ENCODE assay signal across 18 cellular contexts in the genomic region with DNA sequence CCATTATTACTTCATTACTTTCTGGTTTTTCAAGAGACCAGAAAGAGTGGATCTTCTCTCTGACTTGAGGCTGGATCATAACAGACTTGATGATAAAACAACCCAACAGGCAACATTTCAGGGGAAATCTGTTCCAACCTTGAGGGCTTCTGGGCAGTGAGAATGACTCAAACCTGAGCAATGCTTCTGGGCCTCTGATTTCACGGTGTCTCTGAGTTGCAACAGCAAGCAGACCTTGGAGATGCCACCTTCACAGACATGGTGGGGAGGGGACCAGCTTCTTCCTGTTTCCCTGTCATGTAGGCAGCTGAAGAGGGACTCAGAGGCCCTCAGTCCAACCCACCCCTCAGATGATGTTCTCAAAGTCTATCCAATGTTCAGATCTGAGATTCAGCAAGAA.
DNase-seq lines count a peak whose midpoint lies in the region; ATAC-seq lines count a peak whose summit lies in the region.
"Had no signal": no experiment of that assay in that cellular context is flagged by ENCODE, and none has a peak within 500 bp of the region (broad histone marks: within the 10 kb centered on the region; RNA-seq: fewer than 3 reads in every experiment).

No MANE protein-coding gene starts in this region.

- intact Hi-C loops in activated T-helper 2 cell treated with anti-CD3 and anti-CD28 coated beads, Interferon-gamma antibody, Interleukin-2, Interleukin-4, amounts not matched to agents 10 μg/mL and 5 μg/mL and 100 μg/mL, durations not matched to agents 14 hours and 24 hours and 36 hours (cut with micrococcal nuclease): no loop called here

- no peak overlapping the region for H3K4me3 Mint-ChIP-seq in activated T-helper 2 cell treated with anti-CD3 and anti-CD28 coated beads, Interferon-gamma antibody, Interleukin-2, Interleukin-4, amounts not matched to agents 10 μg/mL and 5 μg/mL and 100 μg/mL, durations not matched to agents 14 hours and 24 hours and 36 hours (ENCODE audit: low read depth)
- H3K4me3 Mint-ChIP-seq: activated CD8-positive, alpha-beta memory T cell treated with anti-CD3 and anti-CD28 coated beads, Interleukin-2, amount 10 ng/mL, durations not matched to agents 7 days and 5 days; brain; CD4-positive, CD25-positive, alpha-beta regulatory T cell had no signal

- H3K36me3 Mint-ChIP-seq in activated T-helper 2 cell treated with anti-CD3 and anti-CD28 coated beads, Interferon-gamma antibody, Interleukin-2, Interleukin-4, amounts not matched to agents 10 μg/mL and 5 μg/mL and 100 μg/mL, durations not matched to agents 14 hours and 24 hours and 36 hours (ENCODE audit: low read depth): no peaks in the 10 kb centered on the region
- H3K36me3 Mint-ChIP-seq: activated CD8-positive, alpha-beta memory T cell treated with anti-CD3 and anti-CD28 coated beads, Interleukin-2, amount 10 ng/mL, durations not matched to agents 7 days and 5 days; brain; CD4-positive, CD25-positive, alpha-beta regulatory T cell had no signal

- no peaks in the 10 kb centered on the region for H3K9me3 Mint-ChIP-seq in activated T-helper 2 cell treated with anti-CD3 and anti-CD28 coated beads, Interferon-gamma antibody, Interleukin-2, Interleukin-4, amounts not matched to agents 10 μg/mL and 5 μg/mL and 100 μg/mL, durations not matched to agents 14 hours and 24 hours and 36 hours
- H3K9me3 Mint-ChIP-seq: brain; CD4-positive, CD25-positive, alpha-beta regulatory T cell had no signal

- no peaks in the 10 kb centered on the region for H3K4me1 Mint-ChIP-seq in activated T-helper 2 cell treated with anti-CD3 and anti-CD28 coated beads, Interferon-gamma antibody, Interleukin-2, Interleukin-4, amounts not matched to agents 10 μg/mL and 5 μg/mL and 100 μg/mL, durations not matched to agents 14 hours and 24 hours and 36 hours (ENCODE audit: low read depth)
- H3K4me1 Mint-ChIP-seq: activated CD8-positive, alpha-beta memory T cell treated with anti-CD3 and anti-CD28 coated beads, Interleukin-2, amount 10 ng/mL, durations not matched to agents 7 days and 5 days; brain; CD4-positive, CD25-positive, alpha-beta regulatory T cell had no signal

- peaks cover under 1% of the 10 kb centered on the region for H3K27me3 Mint-ChIP-seq in activated T-helper 2 cell treated with anti-CD3 and anti-CD28 coated beads, Interferon-gamma antibody, Interleukin-2, Interleukin-4, amounts not matched to agents 10 μg/mL and 5 μg/mL and 100 μg/mL, durations not matched to agents 14 hours and 24 hours and 36 hours (ENCODE audit: low read depth)

- no peak for ATAC-seq in GM18873 (IDR thresholded peaks at IDR 0.05; ENCODE audit: low FRiP score, unreplicated experiment)
- ATAC-seq: activated CD8-positive, alpha-beta memory T cell treated with anti-CD3 and anti-CD28 coated beads, Interleukin-2, amount 10 ng/mL, durations not matched to agents 7 days and 5 days had no signal

- DNase-seq in ELR (ENCODE audit: low read depth) (peak; percentile 72), LHCN-M2 (ENCODE audit: low read depth) (peak; percentile 23), dedifferentiated amniotic fluid mesenchymal stem cell (ENCODE audit: extremely low spot score) (peak; percentile 69), kidney glomerular epithelial cell (lab: John Stamatoyannopoulos, UW) (peak; percentile 11), NCI-H1105 (lab: John Stamatoyannopoulos, UW) (no peak)
- DNase-seq in activated T-helper 2 cell treated with anti-CD3 and anti-CD28 coated beads, Interferon-gamma antibody, Interleukin-2, Interleukin-4, amounts not matched to agents 10 μg/mL and 5 μg/mL and 100 μg/mL, durations not matched to agents 14 hours and 24 hours and 36 hours (ENCODE audit: low spot score): no peak
- DNase-seq: activated CD4-positive, CD25-positive, alpha-beta regulatory T cell treated with anti-CD3 and anti-CD28 coated beads, Interleukin-2, amount 50 U/mL, for 72 hours; activated CD8-positive, alpha-beta memory T cell treated with anti-CD3 and anti-CD28 coated beads, Interleukin-2, amount 10 ng/mL, durations not matched to agents 7 days and 5 days; activated gamma-delta T cell; CD4-positive, CD25-positive, alpha-beta regulatory T cell; NCI-H1694; NCI-H446 treated with DMSO at 0.1 percent for 48 hours; SJCRH30; stimulated activated CD4-positive, alpha-beta T cell treated with anti-CD3 and anti-CD28 coated beads, Interleukin-4, amount 100 ng/mL, for 24 hours; stimulated activated CD8-positive, alpha-beta memory T cell treated with anti-CD3 and anti-CD28 coated beads, Interleukin-4, amount 100 ng/mL, for 48 hours; thyroid gland had no signal

- H3K27ac Mint-ChIP-seq in activated T-helper 2 cell treated with anti-CD3 and anti-CD28 coated beads, Interferon-gamma antibody, Interleukin-2, Interleukin-4, amounts not matched to agents 10 μg/mL and 5 μg/mL and 100 μg/mL, durations not matched to agents 14 hours and 24 hours and 36 hours: no peak overlapping the region
- H3K27ac Mint-ChIP-seq: activated CD8-positive, alpha-beta memory T cell treated with anti-CD3 and anti-CD28 coated beads, Interleukin-2, amount 10 ng/mL, durations not matched to agents 7 days and 5 days; brain; CD4-positive, CD25-positive, alpha-beta regulatory T cell had no signal

Comparison
In these comparisons a context has a peak if more than half of its experiments do, and no peak if none do; other contexts are left out.
1. DNase-seq: peak in ELR (single experiment), LHCN-M2 (single experiment), dedifferentiated amniotic fluid mesenchymal stem cell (single experiment) and kidney glomerular epithelial cell (single experiment); none in NCI-H1105 (single experiment) and activated T-helper 2 cell treated with anti-CD3 and anti-CD28 coated beads, Interferon-gamma antibody, Interleukin-2, Interleukin-4, amounts not matched to agents 10 μg/mL and 5 μg/mL and 100 μg/mL, durations not matched to agents 14 hours and 24 hours and 36 hours (single experiment).